ENCODE assay signal across 9 cellular contexts in the genomic region with DNA sequence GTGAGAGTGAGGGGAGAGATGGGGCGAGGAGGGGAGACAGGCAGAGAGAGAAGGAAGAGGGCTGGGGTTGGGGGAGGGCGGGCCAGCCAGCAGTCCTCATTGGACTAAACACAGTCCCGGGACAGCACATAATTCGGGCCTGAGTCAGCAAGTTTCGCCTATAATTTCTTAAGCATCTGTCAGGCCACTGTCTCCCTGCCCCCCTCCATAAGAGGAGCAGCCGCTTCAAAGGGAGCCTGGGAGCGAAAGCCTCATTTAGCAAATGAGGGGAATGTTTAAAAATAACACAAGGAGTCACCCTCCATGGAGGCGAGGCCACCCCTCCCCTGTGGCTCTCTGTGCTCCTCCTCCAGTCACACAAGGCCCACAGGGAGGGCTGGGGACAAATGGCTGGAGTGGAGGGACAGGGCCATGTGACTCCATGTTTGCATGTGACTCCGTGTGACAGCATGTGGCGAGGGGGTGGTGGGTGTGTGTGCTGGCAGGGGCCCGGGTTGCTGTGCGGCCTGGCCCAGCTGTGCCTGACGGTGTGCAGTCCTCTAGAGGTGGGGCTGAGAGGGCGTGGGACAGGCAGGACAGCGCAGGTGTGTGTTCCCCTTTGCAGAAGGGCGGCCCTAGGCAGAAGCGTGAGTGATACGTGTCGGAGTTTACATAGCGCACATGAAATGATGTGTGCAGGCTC.
DNase-seq lines count a peak whose midpoint lies in the region; ATAC-seq and TF ChIP-seq lines count a peak whose summit lies in the region.
"Had no signal": no experiment of that assay in that cellular context is flagged by ENCODE, and none has a peak within 500 bp of the region (broad histone marks: within the 10 kb centered on the region; RNA-seq: fewer than 3 reads in every experiment).

No MANE protein-coding gene starts in this region.

- H3K27me3 Mint-ChIP-seq in mesothelial cell of epicardium (ENCODE audit: low read depth) = peaks cover 2% of the 10 kb centered on the region

- no peak overlapping the region for H3K4me3 ChIP-seq in BJ (ENCODE audit: low read depth, low read length)

- H3K4me1 Mint-ChIP-seq in mesothelial cell of epicardium = peaks cover 19% of the 10 kb centered on the region

- CTCF ChIA-PET in BJ (lab: Yijun Ruan, JAX) = interaction anchor here (1.8 kb wide), 1 partner anchor 10 kb away, joined by 5 read pairs; no protein-coding TSS in a partner anchor

- H3K9me3 Mint-ChIP-seq in mesothelial cell of epicardium = no peaks in the 10 kb centered on the region
- no peaks in the 10 kb centered on the region for H3K9me3 Mint-ChIP-seq in activated naive CD4-positive, alpha-beta T cell treated with anti-CD3 and anti-CD28 coated beads, Interleukin-2, amount 50 U/mL, for 72 hours

- TF ChIP-seq CTCF in BJ (IDR thresholded peaks at IDR 0.05; ENCODE audit: insufficient read depth, low read depth, low read length) (no peak), mesothelial cell of epicardium (IDR thresholded peaks at IDR 0.05; ENCODE audit: unreplicated experiment) (no peak)

- no peaks in the 10 kb centered on the region for H3K36me3 Mint-ChIP-seq in mesothelial cell of epicardium
- H3K36me3 Mint-ChIP-seq in activated naive CD4-positive, alpha-beta T cell treated with anti-CD3 and anti-CD28 coated beads, Interleukin-2, amount 50 U/mL, for 72 hours = no peaks in the 10 kb centered on the region

- H3K36me3 ChIP-seq in BJ (ENCODE audit: control insufficient read depth, insufficient read depth, low read length) = no peaks in the 10 kb centered on the region

- no peak for ATAC-seq in activated naive CD4-positive, alpha-beta T cell treated with anti-CD3 and anti-CD28 coated beads, Interleukin-2, amount 50 U/mL, for 72 hours
- ATAC-seq in GM21825 (IDR thresholded peaks at IDR 0.05; ENCODE audit: unreplicated experiment) = no peak

- peak overlapping the region; percentile 69 for H3K27ac Mint-ChIP-seq in mesothelial cell of epicardium
- H3K27ac Mint-ChIP-seq in activated naive CD4-positive, alpha-beta T cell treated with anti-CD3 and anti-CD28 coated beads, Interleukin-2, amount 50 U/mL, for 72 hours = no peak overlapping the region

- DNase-seq in BJ (ENCODE audit: low read depth) = peak; percentile 80
- peak; percentile 74 to 92 (median 86) for DNase-seq in NCI-H1417 (lab: John Stamatoyannopoulos, UW)
- peak; percentile 81 for DNase-seq in dedifferentiated amniotic fluid mesenchymal stem cell (ENCODE audit: extremely low spot score)
- no peak for DNase-seq in mesothelial cell of epicardium (ENCODE audit: low spot score in 2 of 2, unreplicated experiment in 2 of 2)
- no peak for DNase-seq in activated naive CD4-positive, alpha-beta T cell treated with anti-CD3 and anti-CD28 coated beads, Interleukin-2, amount 50 U/mL, for 72 hours (ENCODE audit: low spot score in 2 of 2)
- DNase-seq in NCI-H2029 (lab: John Stamatoyannopoulos, UW) = no peak
- no peak for DNase-seq in ecto neural progenitor cell (ENCODE audit: low spot score)
- DNase-seq: cerebellar nuclear complex had no signal

- POLR2A ChIA-PET in BJ (lab: Charles Lee) = no interaction called here

- H3K4me3 Mint-ChIP-seq in mesothelial cell of epicardium = no peak overlapping the region

- no peaks in the 10 kb centered on the region; the same call in 1 of the 2 replicates for H3K27me3 ChIP-seq in BJ (ENCODE audit: control insufficient read depth, insufficient read depth, low read length)

Comparison
In these comparisons a context has a peak if more than half of its experiments do, and no peak if none do; other contexts are left out.
1. DNase-seq: peak in BJ (single experiment), NCI-H1417 (3 of 3) and dedifferentiated amniotic fluid mesenchymal stem cell (single experiment); none in mesothelial cell of epicardium (0 of 2), activated naive CD4-positive, alpha-beta T cell treated with anti-CD3 and anti-CD28 coated beads, Interleukin-2, amount 50 U/mL, for 72 hours (0 of 2), NCI-H2029 (single experiment) and ecto neural progenitor cell (single experiment).